ENCODE assay signal across 1 cellular context in the genomic region with DNA sequence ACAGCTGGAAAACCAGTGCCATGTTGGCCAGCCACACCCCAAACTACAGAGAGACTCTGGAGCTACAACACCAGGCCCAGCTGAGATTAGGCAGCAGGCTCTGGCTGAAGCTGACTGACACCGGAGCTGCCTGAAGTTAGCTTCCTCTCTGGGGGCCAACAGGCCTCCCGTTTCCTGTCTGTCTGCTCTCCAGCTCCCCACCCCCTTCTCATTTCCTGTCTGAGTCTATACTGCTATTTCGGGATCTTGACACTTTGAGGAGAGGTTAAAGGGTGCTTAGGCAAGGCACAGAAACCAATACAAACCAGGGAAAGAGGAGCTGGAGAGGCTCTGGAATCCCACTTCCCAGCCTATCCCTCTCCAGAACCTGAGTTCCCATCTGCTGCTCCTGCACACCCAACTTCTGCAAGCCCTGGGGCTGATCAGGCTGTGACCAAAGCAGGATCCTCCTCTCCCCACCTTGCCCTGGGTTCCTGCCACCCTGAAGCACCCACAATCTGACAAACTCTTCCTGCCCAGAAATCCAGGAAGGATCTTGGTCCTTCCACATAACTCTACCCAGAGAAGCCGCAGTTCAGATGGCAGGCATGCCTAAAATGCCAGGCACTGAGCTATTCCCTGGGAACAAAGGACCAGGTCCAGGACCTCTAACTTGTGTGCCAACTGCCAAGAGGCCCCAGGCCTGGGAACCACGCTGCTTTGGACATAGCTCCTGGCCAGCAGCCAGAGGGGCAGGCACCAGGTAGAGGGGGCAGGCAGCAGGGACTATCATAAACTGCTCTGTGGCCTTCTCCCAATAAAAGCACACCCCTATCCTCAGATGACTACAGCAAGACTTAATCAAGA.
TF ChIP-seq lines count a peak whose summit lies in the region.

No MANE protein-coding gene starts in this region.

TF ChIP-seq in WTC11, 78 proteins besides CTCF, POLR2A, EP300 and RAD21 (continued from another document):
- TF ChIP-seq, protein P1, sequence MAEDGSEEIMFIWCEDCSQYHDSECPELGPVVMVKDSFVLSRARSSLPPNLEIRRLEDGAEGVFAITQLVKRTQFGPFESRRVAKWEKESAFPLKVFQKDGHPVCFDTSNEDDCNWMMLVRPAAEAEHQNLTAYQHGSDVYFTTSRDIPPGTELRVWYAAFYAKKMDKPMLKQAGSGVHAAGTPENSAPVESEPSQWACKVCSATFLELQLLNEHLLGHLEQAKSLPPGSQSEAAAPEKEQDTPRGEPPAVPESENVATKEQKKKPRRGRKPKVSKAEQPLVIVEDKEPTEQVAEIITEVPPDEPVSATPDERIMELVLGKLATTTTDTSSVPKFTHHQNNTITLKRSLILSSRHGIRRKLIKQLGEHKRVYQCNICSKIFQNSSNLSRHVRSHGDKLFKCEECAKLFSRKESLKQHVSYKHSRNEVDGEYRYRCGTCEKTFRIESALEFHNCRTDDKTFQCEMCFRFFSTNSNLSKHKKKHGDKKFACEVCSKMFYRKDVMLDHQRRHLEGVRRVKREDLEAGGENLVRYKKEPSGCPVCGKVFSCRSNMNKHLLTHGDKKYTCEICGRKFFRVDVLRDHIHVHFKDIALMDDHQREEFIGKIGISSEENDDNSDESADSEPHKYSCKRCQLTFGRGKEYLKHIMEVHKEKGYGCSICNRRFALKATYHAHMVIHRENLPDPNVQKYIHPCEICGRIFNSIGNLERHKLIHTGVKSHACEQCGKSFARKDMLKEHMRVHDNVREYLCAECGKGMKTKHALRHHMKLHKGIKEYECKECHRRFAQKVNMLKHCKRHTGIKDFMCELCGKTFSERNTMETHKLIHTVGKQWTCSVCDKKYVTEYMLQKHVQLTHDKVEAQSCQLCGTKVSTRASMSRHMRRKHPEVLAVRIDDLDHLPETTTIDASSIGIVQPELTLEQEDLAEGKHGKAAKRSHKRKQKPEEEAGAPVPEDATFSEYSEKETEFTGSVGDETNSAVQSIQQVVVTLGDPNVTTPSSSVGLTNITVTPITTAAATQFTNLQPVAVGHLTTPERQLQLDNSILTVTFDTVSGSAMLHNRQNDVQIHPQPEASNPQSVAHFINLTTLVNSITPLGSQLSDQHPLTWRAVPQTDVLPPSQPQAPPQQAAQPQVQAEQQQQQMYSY (CRISPR knock-in tag; IDR thresholded peaks at IDR 0.05), result peak; percentile 83
